ENCODE assay signal across 16 cellular contexts in genomic region chr14:70107309-70107708, GRCh38.
DNase-seq lines count a peak whose midpoint lies in the region; ATAC-seq and TF ChIP-seq lines count a peak whose summit lies in the region.
"Had no signal": no experiment of that assay in that cellular context is flagged by ENCODE, and none has a peak within 500 bp of the region (broad histone marks: within the 10 kb centered on the region; RNA-seq: fewer than 3 reads in every experiment).

No MANE protein-coding gene starts in this region.

- TF ChIP-seq CTCF in SK-N-SH (IDR thresholded peaks at IDR 0.05): no peak
- no peak for TF ChIP-seq CTCF in esophagus muscularis mucosa (IDR thresholded peaks at IDR 0.05)
- TF ChIP-seq CTCF in GM13977 (IDR thresholded peaks at IDR 0.05; ENCODE audit: extremely low read depth, insufficient read depth, missing control alignments): no peak

- H3K27me3 ChIP-seq in SK-N-SH (ENCODE audit: insufficient read depth): no peaks in the 10 kb centered on the region
- H3K27me3 ChIP-seq in esophagus muscularis mucosa: no peaks in the 10 kb centered on the region
- H3K27me3 ChIP-seq: BLaER1 treated with 17β-estradiol and CSF1 and Interleukin-3, amounts not matched to agents 10 nM and 100 nM had no signal

- no peaks in the 10 kb centered on the region for H3K9me2 ChIP-seq in SK-N-SH

- H3F3A ChIP-seq in SK-N-SH (replicated peaks; ENCODE audit: insufficient read depth): no peaks in the 10 kb centered on the region

- no peaks in the 10 kb centered on the region for H3K79me2 ChIP-seq in SK-N-SH (ENCODE audit: insufficient read depth)

- H3K27ac ChIP-seq in SK-N-SH (ENCODE audit: low read depth in 2 of 2, low read length in 1 of 2) (peak overlapping the region in 1 of 2 experiments; percentile 82; a peak in 2 of 4 replicates), esophagus muscularis mucosa (replicated peaks in 1 of 4) (no peak overlapping the region)
- H3K27ac ChIP-seq: 22Rv1; A549; BLaER1 treated with 17β-estradiol and CSF1 and Interleukin-3, amounts not matched to agents 10 nM and 100 nM; C4-2B had no signal

- peaks cover 0 to 13% of the 10 kb centered on the region in 2 experiments; a peak in 2 of 4 replicates for H3K4me1 ChIP-seq in SK-N-SH (ENCODE audit: control insufficient read depth in 1 of 2, insufficient read depth in 2 of 2, low read depth in 1 of 2, low read length in 1 of 2)
- no peaks in the 10 kb centered on the region for H3K4me1 ChIP-seq in esophagus muscularis mucosa
- H3K4me1 ChIP-seq: A549; BLaER1 treated with 17β-estradiol and CSF1 and Interleukin-3, amounts not matched to agents 10 nM and 100 nM; Caco-2 had no signal

- POLR2A ChIA-PET in SK-N-SH (lab: Yijun Ruan, JAX): interaction anchor here (0.9 to 1.9 kb wide), 3 partner anchors 12 to 81 kb away, joined by 4 to 8 read pairs (median 5); partner anchors contain the start of gene SLC8A3

- no peak for TF ChIP-seq POLR2A in esophagus muscularis mucosa (IDR thresholded peaks at IDR 0.05; ENCODE audit: low read depth)

- in situ Hi-C loops in GM13977 (cut with MboI; ENCODE audit: low pct_unique_long_range_greater_than_20kb, low sequenced_read_pairs, unreplicated experiment): no loop called here

- H3K9ac ChIP-seq in SK-N-SH: no peak overlapping the region
- H3K9ac ChIP-seq: BLaER1 treated with 17β-estradiol and CSF1 and Interleukin-3, amounts not matched to agents 10 nM and 100 nM had no signal

- WGBS in SK-N-SH (ENCODE audit: low lambda C conversion rate): 9% methylated on average over 2 of the region's 2 CpGs
- 91% methylated on average over 2 of the region's 2 CpGs for WGBS in esophagus muscularis mucosa

- no peak overlapping the region for H2AFZ ChIP-seq in SK-N-SH (ENCODE audit: low read depth)

- peaks cover 0 to 2% of the 10 kb centered on the region in 2 experiments for H3K36me3 ChIP-seq in SK-N-SH (replicated peaks in 1 of 2; ENCODE audit: control insufficient read depth in 1 of 2, insufficient read depth in 2 of 2, low read length in 1 of 2)
- H3K36me3 ChIP-seq in esophagus muscularis mucosa: no peaks in the 10 kb centered on the region
- H3K36me3 ChIP-seq: BLaER1 treated with 17β-estradiol and CSF1 and Interleukin-3, amounts not matched to agents 10 nM and 100 nM had no signal

- no peaks in the 10 kb centered on the region for H4K20me1 ChIP-seq in SK-N-SH (ENCODE audit: insufficient read depth)
- H4K20me1 ChIP-seq: BLaER1 treated with 17β-estradiol and CSF1 and Interleukin-3, amounts not matched to agents 10 nM and 100 nM had no signal

- intact Hi-C loops in esophagus muscularis mucosa (cut with DNase I): no loop called here

- peak; percentile 30 for TF ChIP-seq RAD21 in SK-N-SH (IDR thresholded peaks at IDR 0.05; ENCODE audit: low read length)

- H3K4me3 ChIP-seq in SK-N-SH (ENCODE audit: low read depth in 2 of 2, low read length in 1 of 2) (no peak overlapping the region), esophagus muscularis mucosa (no peak overlapping the region)
- H3K4me3 ChIP-seq: A549; BLaER1 treated with 17β-estradiol and CSF1 and Interleukin-3, amounts not matched to agents 10 nM and 100 nM had no signal

- CTCF ChIA-PET in SK-N-SH (lab: Yijun Ruan, JAX): interaction anchor here (1.0 to 1.4 kb wide), 8 partner anchors 10 to 118 kb away, joined by 3 to 5 read pairs (median 3); partner anchors contain the start of gene SLC8A3

- peak in 1 of 2 experiments; percentile 72; a peak in 2 of 4 replicates for TF ChIP-seq EP300 in SK-N-SH (IDR thresholded peaks at IDR 0.05; ENCODE audit: borderline replicate concordance in 1 of 2, low read depth in 1 of 2, low read length in 1 of 2)
- no peak for TF ChIP-seq EP300 in esophagus muscularis mucosa (IDR thresholded peaks at IDR 0.05)

- no peak overlapping the region for H3K4me2 ChIP-seq in SK-N-SH
- H3K4me2 ChIP-seq: A549; BLaER1 treated with 17β-estradiol and CSF1 and Interleukin-3, amounts not matched to agents 10 nM and 100 nM had no signal

- DNase-seq in SK-N-SH (peak; percentile 51), esophagus muscularis mucosa (ENCODE audit: extremely low spot score) (peak; percentile 86), glomerular visceral epithelial cell (ENCODE audit: extremely low spot score) (no peak), GM13977 (ENCODE audit: low spot score) (no peak)
- DNase-seq: AML-193; Caco-2; Calu3; CD4-positive, alpha-beta T cell; CD8-positive, alpha-beta T cell; DMS79 treated with DMSO at 0.1 percent for 48 hours; GF-D8 had no signal

- H3K9me3 ChIP-seq in SK-N-SH (no peaks in the 10 kb centered on the region), esophagus muscularis mucosa (no peaks in the 10 kb centered on the region)
- H3K9me3 ChIP-seq: A549; BLaER1 treated with 17β-estradiol and CSF1 and Interleukin-3, amounts not matched to agents 10 nM and 100 nM; Caco-2 had no signal

- no peak for ATAC-seq in SK-N-SH treated with all-trans-retinoic acid at 6 μM for 48 hours
- ATAC-seq: A549; CD8-positive, alpha-beta T cell had no signal

TF ChIP-seq in SK-N-SH, 30 proteins besides CTCF, POLR2A, EP300 and RAD21:
- TF ChIP-seq MXI1 (IDR thresholded peaks at IDR 0.05; ENCODE audit: low read depth, low read length) (peak; percentile 15; the same call in 1 of the 2 replicates), ELF1 (IDR thresholded peaks at IDR 0.05) (no peak), FOXJ3 (CRISPR knock-in tag; IDR thresholded peaks at IDR 0.05) (peak; percentile 63; the same call in 1 of the 2 replicates), RCOR1 (IDR thresholded peaks at IDR 0.05; ENCODE audit: low read length) (peak; percentile 86), GATA2 (CRISPR knock-in tag; IDR thresholded peaks at IDR 0.05) (peak; percentile 95), CHD2 (IDR thresholded peaks at IDR 0.05; ENCODE audit: low read length, partially characterized antibody) (peak; percentile 37), REST (IDR thresholded peaks at IDR 0.05; ENCODE audit: low read depth, low read length) (no peak)

TF ChIP-seq in SK-N-SH treated with all-trans-retinoic acid at 6 μM for 48 hours, 23 proteins besides CTCF, POLR2A, EP300 and RAD21:
- TF ChIP-seq ZNF8 (CRISPR knock-in tag; IDR thresholded peaks at IDR 0.05) (no peak), OSR1 (CRISPR knock-in tag; IDR thresholded peaks at IDR 0.05) (no peak), SNAI2 (CRISPR knock-in tag; IDR thresholded peaks at IDR 0.05) (no peak), TCF4 (CRISPR knock-in tag; IDR thresholded peaks at IDR 0.05; ENCODE audit: borderline replicate concordance) (no peak), GLIS3 (CRISPR knock-in tag; IDR thresholded peaks at IDR 0.05) (no peak)
- TF ChIP-seq, protein P1, sequence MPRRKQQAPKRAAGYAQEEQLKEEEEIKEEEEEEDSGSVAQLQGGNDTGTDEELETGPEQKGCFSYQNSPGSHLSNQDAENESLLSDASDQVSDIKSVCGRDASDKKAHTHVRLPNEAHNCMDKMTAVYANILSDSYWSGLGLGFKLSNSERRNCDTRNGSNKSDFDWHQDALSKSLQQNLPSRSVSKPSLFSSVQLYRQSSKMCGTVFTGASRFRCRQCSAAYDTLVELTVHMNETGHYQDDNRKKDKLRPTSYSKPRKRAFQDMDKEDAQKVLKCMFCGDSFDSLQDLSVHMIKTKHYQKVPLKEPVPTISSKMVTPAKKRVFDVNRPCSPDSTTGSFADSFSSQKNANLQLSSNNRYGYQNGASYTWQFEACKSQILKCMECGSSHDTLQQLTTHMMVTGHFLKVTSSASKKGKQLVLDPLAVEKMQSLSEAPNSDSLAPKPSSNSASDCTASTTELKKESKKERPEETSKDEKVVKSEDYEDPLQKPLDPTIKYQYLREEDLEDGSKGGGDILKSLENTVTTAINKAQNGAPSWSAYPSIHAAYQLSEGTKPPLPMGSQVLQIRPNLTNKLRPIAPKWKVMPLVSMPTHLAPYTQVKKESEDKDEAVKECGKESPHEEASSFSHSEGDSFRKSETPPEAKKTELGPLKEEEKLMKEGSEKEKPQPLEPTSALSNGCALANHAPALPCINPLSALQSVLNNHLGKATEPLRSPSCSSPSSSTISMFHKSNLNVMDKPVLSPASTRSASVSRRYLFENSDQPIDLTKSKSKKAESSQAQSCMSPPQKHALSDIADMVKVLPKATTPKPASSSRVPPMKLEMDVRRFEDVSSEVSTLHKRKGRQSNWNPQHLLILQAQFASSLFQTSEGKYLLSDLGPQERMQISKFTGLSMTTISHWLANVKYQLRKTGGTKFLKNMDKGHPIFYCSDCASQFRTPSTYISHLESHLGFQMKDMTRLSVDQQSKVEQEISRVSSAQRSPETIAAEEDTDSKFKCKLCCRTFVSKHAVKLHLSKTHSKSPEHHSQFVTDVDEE (CRISPR knock-in tag; IDR thresholded peaks at IDR 0.05): no peak

Comparison
In these comparisons a context has a peak if more than half of its experiments do, and no peak if none do; other contexts are left out.
1. DNase-seq: peak in SK-N-SH (single experiment) and esophagus muscularis mucosa (single experiment); none in glomerular visceral epithelial cell (single experiment) and GM13977 (single experiment).